8 cellular contexts compared by ENCODE assay signal in the genomic region with DNA sequence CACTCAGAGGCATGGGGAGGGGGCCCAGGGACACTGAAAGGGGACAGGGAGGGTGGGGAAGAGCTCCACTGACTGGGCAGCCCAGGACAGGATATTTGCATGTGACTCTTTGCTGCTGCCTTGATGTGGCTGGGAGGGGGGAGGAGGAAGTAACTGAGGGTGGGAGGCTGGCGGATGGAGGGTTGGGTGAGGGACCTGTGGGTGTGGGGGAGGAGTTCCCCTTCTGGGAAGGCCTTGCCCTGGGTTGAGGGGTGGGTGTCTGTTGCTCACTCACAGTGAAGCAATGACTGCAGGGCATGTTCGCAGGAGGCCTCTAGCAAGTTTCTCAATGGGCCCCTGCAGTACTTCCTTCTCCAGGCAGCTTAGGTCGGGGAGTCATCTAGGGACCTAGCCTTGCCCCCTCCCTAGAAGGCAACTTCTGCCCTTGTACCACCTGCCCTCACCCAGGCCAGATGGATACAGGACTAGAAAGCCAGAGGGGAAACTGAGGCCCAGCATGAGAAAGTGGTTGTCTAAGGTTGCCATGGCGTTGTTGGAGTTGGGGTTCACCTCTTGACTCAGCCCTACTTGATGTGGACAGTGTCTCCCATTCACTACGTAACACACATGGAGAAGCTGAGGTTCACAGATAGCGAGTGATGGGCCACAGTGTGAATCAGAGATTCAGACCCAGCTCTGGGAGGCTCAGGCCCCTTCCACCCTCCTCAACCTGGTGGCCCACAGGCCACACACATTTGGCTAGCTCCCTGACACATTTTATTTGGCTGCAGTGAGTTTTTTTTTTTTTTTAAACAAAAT. TPM values are rescaled to one million over a fixed set of nuclear protein-coding genes. Genes with fewer than 3 reads are reported as not detected.
DNase-seq lines count a peak whose midpoint lies in the region; ATAC-seq and TF ChIP-seq lines count a peak whose summit lies in the region.

No MANE protein-coding gene starts in this region.

- H3K79me2 ChIP-seq in PC-3 (ENCODE audit: low read length), result peaks cover 31% of the 10 kb centered on the region

- CTCF ChIA-PET in PC-3 (lab: Charles Lee), result interaction anchor here (0.7 kb wide), 1 partner anchor 39 kb away, joined by 12 read pairs; no protein-coding TSS in a partner anchor

- peaks cover 13% of the 10 kb centered on the region in 2 donors for H3K4me1 ChIP-seq in thyroid gland
- H3K4me1 ChIP-seq in PC-3 (ENCODE audit: insufficient read depth, low read length), result peaks cover 19% of the 10 kb centered on the region

- peaks cover 40% of the 10 kb centered on the region for H3K36me3 Mint-ChIP-seq in T-helper 1 cell treated with Interleukin-12 subunit alpha and Interleukin-12 subunit beta and Interleukin-4 antibody, amounts not matched to agents 30 μg/mL and 1 μg/mL, for 36 hours (ENCODE audit: low read depth)
- peaks cover 28% of the 10 kb centered on the region for H3K36me3 Mint-ChIP-seq in activated naive CD8-positive, alpha-beta T cell treated with anti-CD3 and anti-CD28 coated beads, Interleukin-2, amount 10 ng/mL, durations not matched to agents 7 days and 5 days
- H3K36me3 Mint-ChIP-seq in nephron (ENCODE audit: low read depth), result peaks cover 8% of the 10 kb centered on the region

- peaks cover 53% of the 10 kb centered on the region for H3K4me1 Mint-ChIP-seq in T-helper 1 cell treated with Interleukin-12 subunit alpha and Interleukin-12 subunit beta and Interleukin-4 antibody, amounts not matched to agents 30 μg/mL and 1 μg/mL, for 36 hours (ENCODE audit: low read depth)
- peaks cover 54% of the 10 kb centered on the region for H3K4me1 Mint-ChIP-seq in activated naive CD8-positive, alpha-beta T cell treated with anti-CD3 and anti-CD28 coated beads, Interleukin-2, amount 10 ng/mL, durations not matched to agents 7 days and 5 days
- H3K4me1 Mint-ChIP-seq in nephron, result peaks cover 15% of the 10 kb centered on the region

- peak; percentile 75 for DNase-seq in activated naive CD8-positive, alpha-beta T cell treated with anti-CD3 and anti-CD28 coated beads, Interleukin-2, amount 10 ng/mL, durations not matched to agents 7 days and 5 days
- DNase-seq in thyroid gland (peak; percentile 25 to 30), PC-3 (no peak), HT-29 (ENCODE audit: low spot score) (no peak)

- H3K4me3 Mint-ChIP-seq in T-helper 1 cell treated with Interleukin-12 subunit alpha and Interleukin-12 subunit beta and Interleukin-4 antibody, amounts not matched to agents 30 μg/mL and 1 μg/mL, for 36 hours, result peak overlapping the region; percentile 91
- H3K4me3 Mint-ChIP-seq in activated naive CD8-positive, alpha-beta T cell treated with anti-CD3 and anti-CD28 coated beads, Interleukin-2, amount 10 ng/mL, durations not matched to agents 7 days and 5 days, result peak overlapping the region; percentile 94
- H3K4me3 Mint-ChIP-seq in nephron, result peak overlapping the region; percentile 54 to 91 (median 66)

- no peaks in the 10 kb centered on the region for H3F3A ChIP-seq in PC-3 (ENCODE audit: low read length, unreplicated experiment)

- H3K9me3 Mint-ChIP-seq in T-helper 1 cell treated with Interleukin-12 subunit alpha and Interleukin-12 subunit beta and Interleukin-4 antibody, amounts not matched to agents 30 μg/mL and 1 μg/mL, for 36 hours, result no peaks in the 10 kb centered on the region
- no peaks in the 10 kb centered on the region for H3K9me3 Mint-ChIP-seq in activated naive CD8-positive, alpha-beta T cell treated with anti-CD3 and anti-CD28 coated beads, Interleukin-2, amount 10 ng/mL, durations not matched to agents 7 days and 5 days
- no peaks in the 10 kb centered on the region for H3K9me3 Mint-ChIP-seq in nephron

- H3K9me3 ChIP-seq in thyroid gland (no peaks in the 10 kb centered on the region), PC-3 (ENCODE audit: low read length) (no peaks in the 10 kb centered on the region)

- H3K4me3 ChIP-seq in thyroid gland (replicated peaks in 1 of 3) (no peak overlapping the region), PC-3 (ENCODE audit: low read length) (no peak overlapping the region)

- H4K20me1 ChIP-seq in PC-3 (ENCODE audit: low read length), result 0 out of 2 replicates have a peak, but pooled peaks cover 5% of the 10 kb centered on the region

- 86 to 92% methylated on average over 6 of the region's 6 CpGs for WGBS in thyroid gland, 2 donors

- TF ChIP-seq POLR2A in GM10847 (IDR thresholded peaks at IDR 0.05; ENCODE audit: extremely low read depth, insufficient read length) (peak; percentile 42), thyroid gland (IDR thresholded peaks at IDR 0.05) (no peak)

- no peaks in the 10 kb centered on the region for H3K27me3 ChIP-seq in thyroid gland
- no peaks in the 10 kb centered on the region for H3K27me3 ChIP-seq in PC-3 (ENCODE audit: low read length)

- POLR2A ChIA-PET in activated naive CD8-positive, alpha-beta T cell treated with anti-CD3 and anti-CD28 coated beads, Interleukin-2, amount 10 ng/mL, durations not matched to agents 7 days and 5 days (lab: Charles Lee), result interaction anchor here (0.6 to 10.7 kb wide), 16 partner anchors 9 to 1943 kb away, joined by 3 to 312 read pairs (median 4); a partner anchor contains a TSS
- POLR2A ChIA-PET in PC-3 (lab: Charles Lee; ENCODE audit: unreplicated experiment), result no interaction called here

- ATAC-seq in activated naive CD8-positive, alpha-beta T cell treated with anti-CD3 and anti-CD28 coated beads, Interleukin-2, amount 10 ng/mL, durations not matched to agents 7 days and 5 days (ENCODE audit: low read depth), result peak; percentile 3
- ATAC-seq in HG03025 (IDR thresholded peaks at IDR 0.05; ENCODE audit: low FRiP score, unreplicated experiment) (no peak), PC-3 (no peak)

- H3K36me3 ChIP-seq in thyroid gland (peaks cover 23 to 24% of the 10 kb centered on the region in 2 donors), PC-3 (ENCODE audit: low read depth, low read length) (peaks cover 7% of the 10 kb centered on the region; the same call in 1 of the 2 replicates)

- no peaks in the 10 kb centered on the region for H3K9me2 ChIP-seq in PC-3 (replicated peaks; ENCODE audit: low read length)

- H3K27ac Mint-ChIP-seq in T-helper 1 cell treated with Interleukin-12 subunit alpha and Interleukin-12 subunit beta and Interleukin-4 antibody, amounts not matched to agents 30 μg/mL and 1 μg/mL, for 36 hours, result peak overlapping the region; percentile 95
- peak overlapping the region; percentile 83 for H3K27ac Mint-ChIP-seq in activated naive CD8-positive, alpha-beta T cell treated with anti-CD3 and anti-CD28 coated beads, Interleukin-2, amount 10 ng/mL, durations not matched to agents 7 days and 5 days
- H3K27ac Mint-ChIP-seq in nephron, result peak overlapping the region in 2 of 3 experiments; percentile 37 to 39

- intact Hi-C loops in thyroid gland (cut with DNase I) (no loop called here), PC-3 (cut with micrococcal nuclease) (no loop called here)

- TF ChIP-seq CTCF in nephron (IDR thresholded peaks at IDR 0.05; ENCODE audit: unreplicated experiment in 3 of 3), result no peak
- TF ChIP-seq CTCF in thyroid gland (IDR thresholded peaks at IDR 0.05), result no peak
- no peak for TF ChIP-seq CTCF in PC-3 (conservative IDR thresholded peaks at IDR 0.05; ENCODE audit: low read depth, low read length)

- no TSS peak for BruUV-seq in PC-3 (replicated peaks; lab: Mats Ljungman, UMichigan)

- H3K27ac ChIP-seq in thyroid gland, result no peak overlapping the region
- no peak overlapping the region for H3K27ac ChIP-seq in PC-3 (ENCODE audit: low read length)

- H2AFZ ChIP-seq in PC-3 (ENCODE audit: low read length), result no peak overlapping the region

- no peak overlapping the region for H3K4me2 ChIP-seq in PC-3 (ENCODE audit: low read length)

- H3K27me3 Mint-ChIP-seq in T-helper 1 cell treated with Interleukin-12 subunit alpha and Interleukin-12 subunit beta and Interleukin-4 antibody, amounts not matched to agents 30 μg/mL and 1 μg/mL, for 36 hours (ENCODE audit: low read depth), result no peaks in the 10 kb centered on the region
- H3K27me3 Mint-ChIP-seq in activated naive CD8-positive, alpha-beta T cell treated with anti-CD3 and anti-CD28 coated beads, Interleukin-2, amount 10 ng/mL, durations not matched to agents 7 days and 5 days, result no peaks in the 10 kb centered on the region
- H3K27me3 Mint-ChIP-seq in nephron (ENCODE audit: low read depth), result peaks cover 4% of the 10 kb centered on the region

- no peak overlapping the region for H3K9ac ChIP-seq in PC-3 (ENCODE audit: low read length)

RNA-seq across cellular contexts. Expression of a gene that starts 3.0 kb away (rescaled TPM):
- 100 to 1,000 TPM; 181 to 186 TPM for total RNA-seq in activated naive CD8-positive, alpha-beta T cell treated with anti-CD3 and anti-CD28 coated beads, Interleukin-2, amount 10 ng/mL, durations not matched to agents 7 days and 5 days
- total RNA-seq in thyroid gland, result 10 to 100 TPM; 14.0 to 27.8 (median 18.8) TPM
- total RNA-seq in PC-3 (2014; rRNA removed), result 69.9 and 88.8 TPM in 2 replicates
- 87.7 and 94.2 TPM in 2 replicates for total RNA-seq in HT-29 (2014; rRNA removed; shearing (Covaris generic))

RNA-seq across cellular contexts. Expression of a gene that starts 17.2 kb away (rescaled TPM):
- total RNA-seq in activated naive CD8-positive, alpha-beta T cell treated with anti-CD3 and anti-CD28 coated beads, Interleukin-2, amount 10 ng/mL, durations not matched to agents 7 days and 5 days, result 10 to 100 TPM; 10.0 to 10.6 TPM
- total RNA-seq in thyroid gland (1 to 10 TPM; 1.4 to 4.7 (median 4.2) TPM), PC-3 (2014; rRNA removed) (40.6 and 47.2 TPM in 2 replicates)
- 69.3 and 86.7 TPM in 2 replicates for total RNA-seq in HT-29 (2014; rRNA removed; shearing (Covaris generic))

RNA-seq across cellular contexts. Expression of a gene that starts 20.1 kb away (rescaled TPM):
- 1 to 10 TPM; 2.2 to 2.8 TPM for total RNA-seq in activated naive CD8-positive, alpha-beta T cell treated with anti-CD3 and anti-CD28 coated beads, Interleukin-2, amount 10 ng/mL, durations not matched to agents 7 days and 5 days
- 1 to 10 TPM in 2 of 4 donors, under 1 TPM in 1, not detected in 1; 0.42 to 2.6 (median 1.1) TPM for total RNA-seq in thyroid gland
- total RNA-seq in PC-3 (2014; rRNA removed), result 31.0 and 36.8 TPM in 2 replicates
- 52.9 TPM in 2 replicates for total RNA-seq in HT-29 (2014; rRNA removed; shearing (Covaris generic))

RNA-seq across cellular contexts. Expression of a gene that starts 29.0 kb away (rescaled TPM):
- total RNA-seq in activated naive CD8-positive, alpha-beta T cell treated with anti-CD3 and anti-CD28 coated beads, Interleukin-2, amount 10 ng/mL, durations not matched to agents 7 days and 5 days, result not detected
- total RNA-seq in thyroid gland (not detected), PC-3 (2014; rRNA removed) (not detected in 2 replicates)
- total RNA-seq in HT-29 (2014; rRNA removed; shearing (Covaris generic)), result not detected in 2 replicates

RNA-seq across cellular contexts. Expression of a gene that starts 44.0 kb away (rescaled TPM):
- total RNA-seq in activated naive CD8-positive, alpha-beta T cell treated with anti-CD3 and anti-CD28 coated beads, Interleukin-2, amount 10 ng/mL, durations not matched to agents 7 days and 5 days, result 10 to 100 TPM; 82.5 to 87.0 TPM
- total RNA-seq in thyroid gland, result 10 to 100 TPM; 61.4 to 98.8 (median 68.0) TPM
- 127 and 207 TPM in 2 replicates for total RNA-seq in PC-3 (2014; rRNA removed)
- total RNA-seq in HT-29 (2014; rRNA removed; shearing (Covaris generic)), result 11.3 and 12.9 TPM in 2 replicates

Comparison
In these comparisons a context has a peak if more than half of its experiments do, and no peak if none do; other contexts are left out.
1. H3K27ac Mint-ChIP-seq: peak in every context shown above with its lines; median percentile 95 in T-helper 1 cell treated with Interleukin-12 subunit alpha and Interleukin-12 subunit beta and Interleukin-4 antibody, amounts not matched to agents 30 μg/mL and 1 μg/mL, for 36 hours; 83 in activated naive CD8-positive, alpha-beta T cell treated with anti-CD3 and anti-CD28 coated beads, Interleukin-2, amount 10 ng/mL, durations not matched to agents 7 days and 5 days; 38 in nephron.
2. DNase-seq: peak in activated naive CD8-positive, alpha-beta T cell treated with anti-CD3 and anti-CD28 coated beads, Interleukin-2, amount 10 ng/mL, durations not matched to agents 7 days and 5 days (single experiment) and thyroid gland (2 of 2); none in PC-3 (single experiment) and HT-29 (single experiment).
3. Peak in every context shown above with its lines, with median percentiles within 50 percentile points of each other: H3K4me3 Mint-ChIP-seq.